ENCODE assay signal across 21 cellular contexts in genomic region chr7:102916881-102917280, GRCh38. TPM values are rescaled to one million over a fixed set of nuclear protein-coding genes. Genes with fewer than 3 reads are reported as not detected.
DNase-seq lines count a peak whose midpoint lies in the region; ATAC-seq and TF ChIP-seq lines count a peak whose summit lies in the region.
"Had no signal": no experiment of that assay in that cellular context is flagged by ENCODE, and none has a peak within 500 bp of the region (broad histone marks: within the 10 kb centered on the region; RNA-seq: fewer than 3 reads in every experiment).

No MANE protein-coding gene starts in this region.

- no peak overlapping the region for H3K4me3 ChIP-seq in smooth muscle cell
- H3K4me3 ChIP-seq: skin epidermis, stomach, upper lobe of right lung had no signal

- ATAC-seq in WTC11: no peak
- ATAC-seq in HG03442 (IDR thresholded peaks at IDR 0.05; ENCODE audit: unreplicated experiment): no peak
- ATAC-seq: natural killer cell treated with Interleukin-12 subunit alpha and Interleukin-12 subunit beta and Interleukin-15 and Interleukin-18, amount 100 ng/mL, for 72 hours; upper lobe of right lung had no signal

- H3K9ac ChIP-seq in smooth muscle cell (ENCODE audit: low read depth): peak overlapping the region; percentile 17
- H3K9ac ChIP-seq: parathyroid adenoma had no signal

- no peaks in the 10 kb centered on the region for H3K36me3 Mint-ChIP-seq in HFFc6 (ENCODE audit: low read depth)
- no peaks in the 10 kb centered on the region for H3K36me3 Mint-ChIP-seq in WTC11
- H3K36me3 Mint-ChIP-seq: natural killer cell treated with Interleukin-12 subunit alpha and Interleukin-12 subunit beta and Interleukin-15 and Interleukin-18, amount 100 ng/mL, for 72 hours had no signal

- peak; percentile 48 for DNase-seq in HFFc6
- DNase-seq in WTC11 (ENCODE audit: low spot score): no peak
- DNase-seq in fibroblast of peridontal ligament (ENCODE audit: extremely low read depth): peak; percentile 73
- no peak for DNase-seq in smooth muscle cell (lab: John Stamatoyannopoulos, UW; ENCODE audit: unreplicated experiment)
- DNase-seq in NCI-H69 (lab: John Stamatoyannopoulos, UW): no peak
- no peak for DNase-seq in COR-L47 (lab: John Stamatoyannopoulos, UW)
- DNase-seq: activated CD8-positive, alpha-beta memory T cell treated with anti-CD3 and anti-CD28 coated beads, Interleukin-2, amount 50 U/mL, for 4 hours; activated effector memory CD4-positive, alpha-beta T cell treated with Interleukin-2 at 50 U/mL for 16 hours; BE2C; Caco-2; NCI-H146; NCI-H526 treated with DMSO at 0.1 percent for 48 hours; stimulated activated CD4-positive, alpha-beta T cell treated with anti-CD3 and anti-CD28 coated beads, Interleukin-2, amount 100 ng/mL, for 48 hours; stomach; upper lobe of right lung had no signal

- CTCF ChIA-PET in WTC11 (lab: Charles Lee): interaction anchor here (0.5 to 1.6 kb wide), 4 partner anchors 9 to 145 kb away, joined by 3 to 6 read pairs (median 4); no protein-coding TSS in a partner anchor

- peak overlapping the region; percentile 94 for H3K27ac ChIP-seq in smooth muscle cell (ENCODE audit: low read depth)
- H3K27ac ChIP-seq: epithelial cell of prostate, parathyroid adenoma, upper lobe of right lung had no signal

- peaks cover 9% of the 10 kb centered on the region for H3F3A ChIP-seq in smooth muscle cell (ENCODE audit: low read depth)

- H3K4me3 Mint-ChIP-seq in HFFc6: peak overlapping the region; percentile 7; the same call in 1 of the 2 replicates
- no peak overlapping the region for H3K4me3 Mint-ChIP-seq in WTC11
- H3K4me3 Mint-ChIP-seq: IgD-negative memory B cell; natural killer cell treated with Interleukin-12 subunit alpha and Interleukin-12 subunit beta and Interleukin-15 and Interleukin-18, amount 100 ng/mL, for 72 hours had no signal

- no peaks in the 10 kb centered on the region for H4K20me1 ChIP-seq in smooth muscle cell (ENCODE audit: low read depth)

- H3K9me3 ChIP-seq in smooth muscle cell (replicated peaks; ENCODE audit: low read depth): no peaks in the 10 kb centered on the region
- H3K9me3 ChIP-seq: BE2C, Caco-2, stomach, upper lobe of right lung had no signal

- no peaks in the 10 kb centered on the region for H3K27me3 ChIP-seq in smooth muscle cell (ENCODE audit: low read depth)
- H3K27me3 ChIP-seq: BE2C, stomach, upper lobe of right lung had no signal

- H2AFZ ChIP-seq in smooth muscle cell (ENCODE audit: low read depth): no peak overlapping the region
- H2AFZ ChIP-seq: parathyroid adenoma had no signal

- no peaks in the 10 kb centered on the region; the same call in 1 of the 2 replicates for H3K27me3 Mint-ChIP-seq in HFFc6 (ENCODE audit: insufficient read depth)
- H3K27me3 Mint-ChIP-seq in WTC11 (ENCODE audit: low read depth): no peaks in the 10 kb centered on the region
- H3K27me3 Mint-ChIP-seq: IgD-negative memory B cell; natural killer cell treated with Interleukin-12 subunit alpha and Interleukin-12 subunit beta and Interleukin-15 and Interleukin-18, amount 100 ng/mL, for 72 hours had no signal

- no peaks in the 10 kb centered on the region for H3K79me2 ChIP-seq in smooth muscle cell (ENCODE audit: low read depth)
- H3K79me2 ChIP-seq: parathyroid adenoma had no signal

- peak overlapping the region; percentile 65 for H3K4me2 ChIP-seq in smooth muscle cell

- peaks cover 13% of the 10 kb centered on the region for H3K4me1 ChIP-seq in smooth muscle cell (ENCODE audit: low read depth)
- H3K4me1 ChIP-seq: BE2C, Caco-2, upper lobe of right lung had no signal

- H3K4me1 Mint-ChIP-seq in HFFc6 (ENCODE audit: low read depth): peaks cover 45% of the 10 kb centered on the region
- H3K4me1 Mint-ChIP-seq in WTC11: peaks cover 45% of the 10 kb centered on the region

- POLR2A ChIA-PET in WTC11 (lab: Charles Lee): interaction anchor here (0.6 kb wide), 1 partner anchor 9 kb away, joined by 4 read pairs; no protein-coding TSS in a partner anchor

- TF ChIP-seq CTCF in HFFc6 (IDR thresholded peaks at IDR 0.05) (no peak), WTC11 (IDR thresholded peaks at IDR 0.05) (no peak), smooth muscle cell (IDR thresholded peaks at IDR 0.05; ENCODE audit: borderline replicate concordance, insufficient read depth, poor library complexity, severe bottlenecking) (no peak)

- no peaks in the 10 kb centered on the region for H3K36me3 ChIP-seq in smooth muscle cell (ENCODE audit: low read depth)
- H3K36me3 ChIP-seq: BE2C, stomach, upper lobe of right lung had no signal

- no peaks in the 10 kb centered on the region for H3K9me3 Mint-ChIP-seq in HFFc6
- H3K9me3 Mint-ChIP-seq in WTC11: no peaks in the 10 kb centered on the region
- H3K9me3 Mint-ChIP-seq: IgD-negative memory B cell; natural killer cell treated with Interleukin-12 subunit alpha and Interleukin-12 subunit beta and Interleukin-15 and Interleukin-18, amount 100 ng/mL, for 72 hours had no signal

- H3K27ac Mint-ChIP-seq in HFFc6: peak overlapping the region; percentile 59; the same call in 1 of the 2 replicates
- H3K27ac Mint-ChIP-seq in WTC11: peak overlapping the region; percentile 89; the same call in 1 of the 2 replicates
- H3K27ac Mint-ChIP-seq: IgD-negative memory B cell; natural killer cell treated with Interleukin-12 subunit alpha and Interleukin-12 subunit beta and Interleukin-15 and Interleukin-18, amount 100 ng/mL, for 72 hours had no signal

TF ChIP-seq in WTC11, 78 proteins besides CTCF, POLR2A, EP300 and RAD21 (continues in another document):
- TF ChIP-seq MLX (CRISPR knock-in tag; IDR thresholded peaks at IDR 0.05) (no peak), ATF2 (CRISPR knock-in tag; IDR thresholded peaks at IDR 0.05; ENCODE audit: borderline replicate concordance, low read depth) (no peak), ZNF317 (CRISPR knock-in tag; IDR thresholded peaks at IDR 0.05; ENCODE audit: borderline replicate concordance, low read depth) (no peak), AR (CRISPR knock-in tag; IDR thresholded peaks at IDR 0.05) (no peak), HMGXB4 (CRISPR knock-in tag; IDR thresholded peaks at IDR 0.05) (no peak), ZNF396 (CRISPR knock-in tag; IDR thresholded peaks at IDR 0.05; ENCODE audit: borderline replicate concordance) (no peak)

RNA-seq across cellular contexts. Expression of gene LRRC17, which starts 4.1 kb away (rescaled TPM):
- total RNA-seq in HFFc6 (2021; fragmentation: NEBNext Ultra II Directional; extraction: Animal tissue kit (Norgen Biotek cat#: 25700)): 10 to 100 TPM in 2 of 6 experiments, 1 to 10 TPM in 4; 4.2 to 48.2 (median 4.8) TPM
- total RNA-seq in WTC11 (2021) (1.4 to 1.8 TPM (median 1.6 TPM) in 3 replicates), smooth muscle cell (14.7 and 23.0 TPM in 2 replicates)
- polyA plus RNA-seq in smooth muscle cell: 5.5 and 6.2 TPM in 2 replicates
- polyA plus RNA-seq: IgD-negative memory B cell had no signal

Comparison
In these comparisons a context has a peak if more than half of its experiments do, and no peak if none do; other contexts are left out.
1. DNase-seq: peak in HFFc6 (single experiment) and fibroblast of peridontal ligament (single experiment); none in WTC11 (single experiment), smooth muscle cell (single experiment), NCI-H69 (single experiment) and COR-L47 (single experiment).